Comparison of ENCODE assay signal across 8 cellular contexts in the genomic region with DNA sequence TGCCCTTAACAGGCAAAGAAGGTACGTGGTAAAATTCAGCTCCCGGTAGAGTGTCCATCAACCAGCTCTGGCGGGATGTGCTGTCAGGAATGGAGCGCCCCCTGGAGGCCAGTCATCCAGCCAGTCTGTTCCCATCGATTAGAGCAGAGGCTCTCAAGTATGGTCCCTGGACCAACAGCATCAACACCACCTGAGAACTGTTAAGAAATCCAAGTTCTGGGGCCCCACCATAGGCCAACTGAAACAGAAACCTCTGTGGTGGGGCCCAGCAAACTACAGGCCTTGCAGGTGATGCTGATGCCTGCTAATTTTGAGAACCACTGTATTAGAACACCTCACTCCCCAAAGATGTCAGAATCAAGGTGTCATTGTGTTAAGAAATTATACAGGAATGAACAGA.
A peak's percentile ranks its signal among the peaks of the same experiment; 100 is the strongest.
DNase-seq lines count a peak whose midpoint lies in the region; ATAC-seq and TF ChIP-seq lines count a peak whose summit lies in the region.

No MANE protein-coding gene starts in this region.

- no peaks in the 10 kb centered on the region for H3K79me2 ChIP-seq in OCI-LY1 (ENCODE audit: insufficient read depth, low read length)

- H3K4me3 ChIP-seq in breast epithelium (no peak overlapping the region), OCI-LY1 (ENCODE audit: low read depth, low read length, poor library complexity, severe bottlenecking) (no peak overlapping the region), iPS DF 6.9 (ENCODE audit: low read length) (no peak overlapping the region), esophagus squamous epithelium (no peak overlapping the region)

- no peak overlapping the region for H3K4me2 ChIP-seq in OCI-LY1 (ENCODE audit: low read length)

- no peak overlapping the region for H3K27ac Mint-ChIP-seq in MCF 10A (ENCODE audit: low read depth, unreplicated experiment)
- H3K27ac Mint-ChIP-seq in activated naive CD4-positive, alpha-beta T cell treated with anti-CD3 and anti-CD28 coated beads for 36 hours, result no peak overlapping the region

- no peak overlapping the region for H3K27ac ChIP-seq in breast epithelium
- no peak overlapping the region for H3K27ac ChIP-seq in OCI-LY1 (ENCODE audit: low read depth, low read length, poor library complexity, severe bottlenecking)
- no peak overlapping the region for H3K27ac ChIP-seq in iPS DF 6.9 (ENCODE audit: low read length)
- H3K27ac ChIP-seq in esophagus squamous epithelium, result no peak overlapping the region

- H3K27me3 ChIP-seq in breast epithelium, result no peaks in the 10 kb centered on the region
- no peaks in the 10 kb centered on the region for H3K27me3 ChIP-seq in OCI-LY1 (ENCODE audit: insufficient read depth, low read length)
- H3K27me3 ChIP-seq in iPS DF 6.9 (ENCODE audit: control insufficient read depth, insufficient read depth, low read length), result no peaks in the 10 kb centered on the region
- no peaks in the 10 kb centered on the region for H3K27me3 ChIP-seq in esophagus squamous epithelium

- no peak overlapping the region for H3K4me3 Mint-ChIP-seq in MCF 10A (ENCODE audit: unreplicated experiment)
- no peak overlapping the region for H3K4me3 Mint-ChIP-seq in activated naive CD4-positive, alpha-beta T cell treated with anti-CD3 and anti-CD28 coated beads for 36 hours

- WGBS in iPS DF 6.9 (ENCODE audit: insufficient coverage, insufficient read length), result no CpG with 5 or more reads among the region's 5 CpGs
- 51 to 52% methylated on average over 5 of the region's 5 CpGs for WGBS in esophagus squamous epithelium, 2 donors

- H3K36me3 Mint-ChIP-seq in MCF 10A (ENCODE audit: insufficient read depth, unreplicated experiment), result no peaks in the 10 kb centered on the region
- H3K36me3 Mint-ChIP-seq in activated naive CD4-positive, alpha-beta T cell treated with anti-CD3 and anti-CD28 coated beads for 36 hours (ENCODE audit: low read depth), result no peaks in the 10 kb centered on the region

- BruUV-seq in MCF 10A (replicated peaks; lab: Mats Ljungman, UMichigan), result no TSS peak

- no peaks in the 10 kb centered on the region for H3K9me3 Mint-ChIP-seq in MCF 10A (ENCODE audit: unreplicated experiment)
- no peaks in the 10 kb centered on the region for H3K9me3 Mint-ChIP-seq in activated naive CD4-positive, alpha-beta T cell treated with anti-CD3 and anti-CD28 coated beads for 36 hours

- intact Hi-C loops in MCF 10A (cut with micrococcal nuclease) (loop anchor here (5.0 to 10.0 kb wide), 2 partner anchors 106 to 107 kb away; partner anchors contain the start of gene DPY19L1), breast epithelium (cut with DNase I; ENCODE audit: low total_unique reads) (no loop called here), esophagus squamous epithelium (cut with DNase I) (no loop called here)
- intact Hi-C loops in activated naive CD4-positive, alpha-beta T cell treated with anti-CD3 and anti-CD28 coated beads for 36 hours (cut with micrococcal nuclease), result loop anchor here (10.0 kb wide), 3 partner anchors 103 to 253 kb away; no protein-coding TSS in a partner anchor

- POLR2A ChIA-PET in MCF 10A (lab: Yijun Ruan, JAX), result no interaction called here

- H3K9me2 ChIP-seq in OCI-LY1 (ENCODE audit: low read depth, low read length), result no peaks in the 10 kb centered on the region

- H3K9ac ChIP-seq in OCI-LY1 (ENCODE audit: low read length), result no peak overlapping the region

- no peaks in the 10 kb centered on the region for H3K27me3 Mint-ChIP-seq in MCF 10A (ENCODE audit: insufficient read depth, unreplicated experiment)
- peaks cover 7% of the 10 kb centered on the region for H3K27me3 Mint-ChIP-seq in activated naive CD4-positive, alpha-beta T cell treated with anti-CD3 and anti-CD28 coated beads for 36 hours (ENCODE audit: low read depth)

- H3F3A ChIP-seq in OCI-LY1 (ENCODE audit: insufficient read depth, low read length), result no peaks in the 10 kb centered on the region; the same call in 1 of the 2 replicates

- TF ChIP-seq POLR2A in breast epithelium (IDR thresholded peaks at IDR 0.05) (no peak), esophagus squamous epithelium (IDR thresholded peaks at IDR 0.05) (no peak)

- H3K36me3 ChIP-seq in breast epithelium (no peaks in the 10 kb centered on the region), OCI-LY1 (ENCODE audit: insufficient read depth, low read length) (no peaks in the 10 kb centered on the region), iPS DF 6.9 (ENCODE audit: control insufficient read depth, insufficient read depth, low read length) (no peaks in the 10 kb centered on the region), esophagus squamous epithelium (peaks cover 0 to 8% (median 4%) of the 10 kb centered on the region in 3 donors)

- H4K20me1 ChIP-seq in OCI-LY1 (ENCODE audit: insufficient read depth, low read length), result no peaks in the 10 kb centered on the region

- H3K4me1 ChIP-seq in breast epithelium (no peaks in the 10 kb centered on the region), OCI-LY1 (ENCODE audit: insufficient read depth, low read length, severe bottlenecking) (no peaks in the 10 kb centered on the region), iPS DF 6.9 (ENCODE audit: control insufficient read depth, insufficient read depth, low read length) (no peaks in the 10 kb centered on the region), esophagus squamous epithelium (no peaks in the 10 kb centered on the region)

- no peaks in the 10 kb centered on the region for H3K4me1 Mint-ChIP-seq in MCF 10A (ENCODE audit: insufficient read depth, unreplicated experiment)
- no peaks in the 10 kb centered on the region for H3K4me1 Mint-ChIP-seq in activated naive CD4-positive, alpha-beta T cell treated with anti-CD3 and anti-CD28 coated beads for 36 hours (ENCODE audit: low read depth)

- CTCF ChIA-PET in MCF 10A (lab: Yijun Ruan, JAX), result interaction anchor here (0.5 to 1.1 kb wide), 3 partner anchors 11 to 545 kb away, joined by 3 read pairs; no protein-coding TSS in a partner anchor
- CTCF ChIA-PET in activated naive CD4-positive, alpha-beta T cell treated with anti-CD3 and anti-CD28 coated beads for 36 hours (lab: Charles Lee), result interaction anchor here (0.6 to 0.9 kb wide), 2 partner anchors 99 to 702 kb away, joined by 3 read pairs; no protein-coding TSS in a partner anchor

- TF ChIP-seq CTCF in MCF 10A (IDR thresholded peaks at IDR 0.05; ENCODE audit: unreplicated experiment), result peak; percentile 41
- TF ChIP-seq CTCF in breast epithelium (IDR thresholded peaks at IDR 0.05), result no peak
- peak; percentile 95 for TF ChIP-seq CTCF in OCI-LY1 (IDR thresholded peaks at IDR 0.05; ENCODE audit: low read length)
- TF ChIP-seq CTCF in esophagus squamous epithelium (IDR thresholded peaks at IDR 0.05), result peak in 3 of 6 experiments; percentile 19 to 52 (median 34)

- peak; percentile 56 for DNase-seq in MCF 10A (ENCODE audit: unreplicated experiment)
- DNase-seq in breast epithelium (ENCODE audit: low spot score in 2 of 2), result no peak
- peak; percentile 62 for DNase-seq in activated naive CD4-positive, alpha-beta T cell treated with anti-CD3 and anti-CD28 coated beads for 36 hours
- DNase-seq in iPS DF 6.9 (ENCODE audit: low read depth, low spot score), result peak; percentile 39
- peak; percentile 5 for DNase-seq in stimulated activated CD8-positive, alpha-beta memory T cell treated with anti-CD3 and anti-CD28 coated beads, Interleukin-12 subunit alpha, Interleukin-12 subunit beta, amount 100 ng/mL, for 24 hours (ENCODE audit: extremely low read depth)
- DNase-seq in esophagus squamous epithelium (lab: John Stamatoyannopoulos, UW), result no peak

- no peak overlapping the region for H2AFZ ChIP-seq in OCI-LY1 (ENCODE audit: low read length)

- H3K9me3 ChIP-seq in breast epithelium (no peaks in the 10 kb centered on the region), OCI-LY1 (ENCODE audit: low read length) (no peaks in the 10 kb centered on the region), iPS DF 6.9 (ENCODE audit: control insufficient read depth, insufficient read depth, low read length) (no peaks in the 10 kb centered on the region), esophagus squamous epithelium (no peaks in the 10 kb centered on the region)

- peak; percentile 86 for ATAC-seq in HG02798 (IDR thresholded peaks at IDR 0.05; ENCODE audit: poor library complexity, unreplicated experiment)

Comparison
In these comparisons a context has a peak if more than half of its experiments do, and no peak if none do; other contexts are left out.
1. DNase-seq: peak in MCF 10A (single experiment), activated naive CD4-positive, alpha-beta T cell treated with anti-CD3 and anti-CD28 coated beads for 36 hours (single experiment), iPS DF 6.9 (single experiment) and stimulated activated CD8-positive, alpha-beta memory T cell treated with anti-CD3 and anti-CD28 coated beads, Interleukin-12 subunit alpha, Interleukin-12 subunit beta, amount 100 ng/mL, for 24 hours (single experiment); none in breast epithelium (0 of 2) and esophagus squamous epithelium (single experiment).
2. CTCF ChIP-seq: peak in MCF 10A (single experiment) and OCI-LY1 (single experiment); none in breast epithelium (0 of 3).
3. intact Hi-C loops: an anchor here in MCF 10A (5.0 to 10.0 kb wide) and activated naive CD4-positive, alpha-beta T cell treated with anti-CD3 and anti-CD28 coated beads for 36 hours (10.0 kb wide); none called in breast epithelium and esophagus squamous epithelium.